Comparison of ENCODE assay signal across 1 cellular context in genomic region chr6:10382322-10382721, GRCh38.
TF ChIP-seq lines count a peak whose summit lies in the region.

No MANE protein-coding gene starts in this region.

TF ChIP-seq in endothelial cell of umbilical vein, 7 proteins besides CTCF, POLR2A, EP300 and RAD21:
- TF ChIP-seq GATA2 (IDR thresholded peaks at IDR 0.05; ENCODE audit: insufficient read depth, insufficient read length, low read depth, low read length) (no peak), EZH2 (IDR thresholded peaks at IDR 0.05; ENCODE audit: borderline replicate concordance, low read depth, low read length, severe bottlenecking) (peak; percentile 60)
